ENCODE assay signal across 19 cellular contexts in the genomic region with DNA sequence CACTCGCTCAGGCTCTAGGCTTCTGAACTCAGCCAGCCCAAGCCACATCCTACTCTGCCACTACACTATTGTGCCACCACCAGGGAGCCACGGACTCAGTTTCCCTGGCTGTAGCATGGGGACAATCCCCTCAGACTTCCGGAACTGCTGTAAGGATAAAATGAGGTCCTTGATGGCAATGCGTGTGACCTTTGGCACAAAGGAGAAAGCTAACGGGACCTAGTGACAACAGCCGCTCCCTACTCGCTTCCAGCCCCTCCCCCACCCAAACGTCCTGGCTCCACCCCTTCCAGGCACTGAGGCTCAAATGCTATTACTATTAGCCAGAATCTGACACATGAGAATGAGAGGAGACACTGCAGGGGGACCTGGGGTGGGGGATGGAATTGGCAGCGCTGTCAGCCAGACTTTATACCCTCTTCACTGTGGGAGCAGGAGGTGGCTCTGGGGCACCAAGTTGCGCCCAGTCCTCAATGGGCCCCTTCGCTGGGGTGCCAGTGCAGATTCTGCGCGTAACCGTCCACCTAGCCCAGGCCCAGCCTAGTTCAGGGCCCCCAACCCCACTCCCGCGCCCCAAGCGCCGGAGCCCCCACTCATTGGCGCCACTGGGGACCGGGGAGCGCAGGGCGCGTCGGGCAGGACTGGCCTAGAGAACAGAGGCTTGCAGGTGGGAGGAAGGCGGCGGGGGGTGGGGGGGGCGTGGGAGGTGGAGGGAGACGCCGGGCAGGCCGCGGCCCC. TPM values are rescaled to one million over a fixed set of nuclear protein-coding genes. Genes with fewer than 3 reads are reported as not detected.
DNase-seq lines count a peak whose midpoint lies in the region; TF ChIP-seq lines count a peak whose summit lies in the region.
"Had no signal": no experiment of that assay in that cellular context is flagged by ENCODE, and none has a peak within 500 bp of the region (broad histone marks: within the 10 kb centered on the region; RNA-seq: fewer than 3 reads in every experiment).

No MANE protein-coding gene starts in this region.

- no peaks in the 10 kb centered on the region for H3K9me3 Mint-ChIP-seq in chondrocyte (ENCODE audit: low read depth)
- H3K9me3 Mint-ChIP-seq: T-helper 1 cell treated with Interleukin-12 subunit alpha and Interleukin-12 subunit beta and Interleukin-4 antibody, amounts not matched to agents 30 μg/mL and 1 μg/mL, for 36 hours had no signal

- H3K27me3 Mint-ChIP-seq in chondrocyte (ENCODE audit: low read depth) = peaks cover 18% of the 10 kb centered on the region

- TF ChIP-seq POLR2A in vagina (IDR thresholded peaks at IDR 0.05) = no peak

- no peak overlapping the region for H3K4me3 Mint-ChIP-seq in chondrocyte (ENCODE audit: unreplicated experiment)

- H3K79me2 ChIP-seq in osteoblast (ENCODE audit: insufficient read depth, low read length) = no peaks in the 10 kb centered on the region

- H3K27ac Mint-ChIP-seq in chondrocyte (ENCODE audit: unreplicated experiment) = no peak overlapping the region
- H3K27ac Mint-ChIP-seq: T-helper 1 cell treated with Interleukin-12 subunit alpha and Interleukin-12 subunit beta and Interleukin-4 antibody, amounts not matched to agents 30 μg/mL and 1 μg/mL, for 36 hours had no signal

- no peaks in the 10 kb centered on the region for H3K4me1 ChIP-seq in osteoblast (ENCODE audit: insufficient read depth, low read length)
- H3K4me1 ChIP-seq in vagina = peaks cover 7% of the 10 kb centered on the region

- H3K36me3 Mint-ChIP-seq in chondrocyte (ENCODE audit: low read depth) = no peaks in the 10 kb centered on the region

- H2AFZ ChIP-seq in osteoblast (ENCODE audit: low read length) = no peak overlapping the region
- H2AFZ ChIP-seq: PC-9 had no signal

- TF ChIP-seq CTCF in chondrocyte (IDR thresholded peaks at IDR 0.05) (no peak), osteoblast (IDR thresholded peaks at IDR 0.05; ENCODE audit: extremely low read depth, low read depth, low read length) (no peak), vagina (IDR thresholded peaks at IDR 0.05) (no peak)

- H3K36me3 ChIP-seq in H7 (replicated peaks; ENCODE audit: control insufficient read depth, insufficient read depth, low read length) = no peaks in the 10 kb centered on the region
- no peaks in the 10 kb centered on the region for H3K36me3 ChIP-seq in osteoblast (ENCODE audit: insufficient read depth, low read length)
- no peaks in the 10 kb centered on the region for H3K36me3 ChIP-seq in vagina
- H3K36me3 ChIP-seq: esophagus squamous epithelium, sigmoid colon, thyroid gland had no signal

- H3K27me3 ChIP-seq in H7 (ENCODE audit: control insufficient read depth, insufficient read depth, low read length) (peaks cover 58% of the 10 kb centered on the region), osteoblast (ENCODE audit: insufficient read depth, low read length) (peaks cover 31% of the 10 kb centered on the region), vagina (peaks cover 4% of the 10 kb centered on the region)

- H3K27ac ChIP-seq in osteoblast (ENCODE audit: low read depth, low read length) (no peak overlapping the region), vagina (no peak overlapping the region)
- H3K27ac ChIP-seq: esophagus squamous epithelium, PC-9, sigmoid colon, thyroid gland had no signal

- H3K4me2 ChIP-seq in osteoblast (ENCODE audit: insufficient read depth, low read length) = no peak overlapping the region
- H3K4me2 ChIP-seq: PC-9 had no signal

- peaks cover 5% of the 10 kb centered on the region for H3K4me1 Mint-ChIP-seq in chondrocyte (ENCODE audit: low read depth)

- no peaks in the 10 kb centered on the region for H4K20me1 ChIP-seq in osteoblast (ENCODE audit: insufficient read depth, low read length)

- intact Hi-C loops in vagina (cut with DNase I) = no loop called here

- H3K4me3 ChIP-seq in H7 (ENCODE audit: insufficient read depth, low read depth, low read length) (peak overlapping the region; percentile 24), osteoblast (ENCODE audit: insufficient read depth, low read length) (no peak overlapping the region), vagina (peak overlapping the region in 1 of 2 donors; percentile 24)
- H3K4me3 ChIP-seq: mucosa of descending colon, PC-9, thyroid gland had no signal

- H3K9me3 ChIP-seq in osteoblast (ENCODE audit: low read depth, low read length) (no peaks in the 10 kb centered on the region), vagina (no peaks in the 10 kb centered on the region)
- H3K9me3 ChIP-seq: esophagus squamous epithelium, mucosa of descending colon, sigmoid colon, thyroid gland had no signal

- DNase-seq in NCI-H2171 treated with DMSO at 0.1 percent for 48 hours (lab: John Stamatoyannopoulos, UW) = peak; percentile 1
- DNase-seq in NCI-H2171 (lab: John Stamatoyannopoulos, UW) = no peak
- peak; percentile 77 for DNase-seq in H7
- peak; percentile 71 for DNase-seq in chondrocyte (ENCODE audit: low spot score)
- DNase-seq in osteoblast (ENCODE audit: insufficient read length, low spot score, missing footprints) = peak; percentile 88
- no peak for DNase-seq in activated CD4-positive, CD25-positive, alpha-beta regulatory T cell treated with anti-CD3 and anti-CD28 coated beads, Interleukin-2, amount 50 U/mL, for 72 hours
- DNase-seq in AG20443 (ENCODE audit: low spot score) = no peak
- no peak for DNase-seq in vagina (ENCODE audit: extremely low spot score in 2 of 2)
- DNase-seq: 8988T; activated CD4-positive, alpha-beta T cell treated with anti-CD3 and anti-CD28 coated beads, Interleukin-2, amount 50 U/mL, for 4 hours; Calu3; cerebellar nuclear complex; esophagus squamous epithelium; NCI-H2107; PC-9; sigmoid colon; thyroid gland had no signal

RNA-seq across cellular contexts. Expression of a gene that starts 5.3 kb away (rescaled TPM):
- total RNA-seq in H7 (2014; rRNA removed; shearing (Covaris generic)) = 2.3 and 3.3 TPM in 2 replicates
- total RNA-seq in chondrocyte = 0.13 to 0.77 TPM in 2 of 3 replicates, not detected in the other
- total RNA-seq in osteoblast = under 0.01 TPM in 2 replicates
- total RNA-seq in vagina = 0.74 TPM
- total RNA-seq: mucosa of descending colon, sigmoid colon, thyroid gland had no signal

RNA-seq across cellular contexts. Expression of a gene that starts 31.9 kb away (rescaled TPM):
- total RNA-seq in H7 (2014; rRNA removed; shearing (Covaris generic)) = 1.7 and 5.5 TPM in 2 replicates
- total RNA-seq in chondrocyte = 3.2 to 3.8 TPM (median 3.5 TPM) in 3 replicates
- 0.29 and 0.36 TPM in 2 replicates for total RNA-seq in osteoblast
- 9.3 TPM for total RNA-seq in vagina

RNA-seq across cellular contexts. Expression of a gene that starts 42.8 kb away (rescaled TPM):
- total RNA-seq in H7 (2014; rRNA removed; shearing (Covaris generic)) = 27.0 and 30.4 TPM in 2 replicates
- total RNA-seq in chondrocyte = 17.2 to 21.9 TPM (median 17.7 TPM) in 3 replicates
- total RNA-seq in osteoblast = 29.3 and 33.0 TPM in 2 replicates
- 31.2 TPM for total RNA-seq in vagina

RNA-seq across cellular contexts. Expression of a gene that starts 46.0 kb away (rescaled TPM):
- 29.4 and 40.2 TPM in 2 replicates for total RNA-seq in H7 (2014; rRNA removed; shearing (Covaris generic))
- 47.6 to 71.1 TPM (median 70.6 TPM) in 3 replicates for total RNA-seq in chondrocyte
- 15.3 and 19.5 TPM in 2 replicates for total RNA-seq in osteoblast
- 29.2 TPM for total RNA-seq in vagina

Comparison
In these comparisons a context has a peak if more than half of its experiments do, and no peak if none do; other contexts are left out.
1. DNase-seq: peak in NCI-H2171 treated with DMSO at 0.1 percent for 48 hours (single experiment), H7 (single experiment), chondrocyte (single experiment) and osteoblast (single experiment); none in NCI-H2171 (single experiment), activated CD4-positive, CD25-positive, alpha-beta regulatory T cell treated with anti-CD3 and anti-CD28 coated beads, Interleukin-2, amount 50 U/mL, for 72 hours (single experiment), AG20443 (single experiment) and vagina (0 of 2).